ENCODE assay signal across 24 cellular contexts in genomic region chr10:131663411-131663810, GRCh38.
"Had no signal": no experiment of that assay in that cellular context is flagged by ENCODE, and none has a peak within 500 bp of the region (broad histone marks: within the 10 kb centered on the region; RNA-seq: fewer than 3 reads in every experiment).

No MANE protein-coding gene starts in this region.

- H3K9me3 ChIP-seq: thyroid gland had no signal

- H3K27ac ChIP-seq: brain microvascular endothelial cell, left lung, spleen, thyroid gland had no signal

- H3K27me3 Mint-ChIP-seq: activated CD4-positive, alpha-beta memory T cell treated with anti-CD3 and anti-CD28 coated beads for 36 hours; progenitor cell of endocrine pancreas had no signal

- H3K4me3 ChIP-seq: left lung, lung, spleen, thyroid gland had no signal

- H3K4me3 Mint-ChIP-seq: activated CD4-positive, alpha-beta memory T cell treated with anti-CD3 and anti-CD28 coated beads for 36 hours; activated naive CD4-positive, alpha-beta T cell treated with anti-CD3 and anti-CD28 coated beads, Interleukin-2, amount 50 U/mL, for 24 hours; activated T-cell treated with anti-CD3 and anti-CD28 coated beads, Interleukin-2, amount 50 U/mL, for 72 hours; naive thymus-derived CD4-positive, alpha-beta T cell; neural crest cell; T-helper 1 cell treated with Interleukin-12 subunit alpha and Interleukin-12 subunit beta and Interleukin-4 antibody, amounts not matched to agents 30 μg/mL and 1 μg/mL, for 36 hours had no signal

- H3K36me3 ChIP-seq: brain microvascular endothelial cell, left lung, spleen, thyroid gland had no signal

- H3K36me3 Mint-ChIP-seq: activated CD4-positive, alpha-beta memory T cell treated with anti-CD3 and anti-CD28 coated beads for 36 hours; activated naive CD4-positive, alpha-beta T cell treated with anti-CD3 and anti-CD28 coated beads, Interleukin-2, amount 50 U/mL, for 24 hours; naive thymus-derived CD4-positive, alpha-beta T cell had no signal

- H3K9me3 Mint-ChIP-seq: activated CD4-positive, alpha-beta memory T cell treated with anti-CD3 and anti-CD28 coated beads for 36 hours; activated T-cell treated with anti-CD3 and anti-CD28 coated beads, Interleukin-2, amount 50 U/mL, for 72 hours; T-helper 1 cell treated with Interleukin-12 subunit alpha and Interleukin-12 subunit beta and Interleukin-4 antibody, amounts not matched to agents 30 μg/mL and 1 μg/mL, for 36 hours had no signal

- ATAC-seq: activated T-cell treated with anti-CD3 and anti-CD28 coated beads, Interleukin-2, amount 50 U/mL, for 72 hours; left lung; naive thymus-derived CD4-positive, alpha-beta T cell had no signal

- H3K4me1 ChIP-seq: left lung, spleen, thyroid gland had no signal

- H3K27ac Mint-ChIP-seq: activated CD4-positive, alpha-beta memory T cell treated with anti-CD3 and anti-CD28 coated beads for 36 hours; activated naive CD4-positive, alpha-beta T cell treated with anti-CD3 and anti-CD28 coated beads, Interleukin-2, amount 50 U/mL, for 24 hours; activated T-cell treated with anti-CD3 and anti-CD28 coated beads, Interleukin-2, amount 50 U/mL, for 72 hours; naive thymus-derived CD4-positive, alpha-beta T cell; progenitor cell of endocrine pancreas; T-helper 1 cell treated with Interleukin-12 subunit alpha and Interleukin-12 subunit beta and Interleukin-4 antibody, amounts not matched to agents 30 μg/mL and 1 μg/mL, for 36 hours had no signal

- H3K27me3 ChIP-seq: brain microvascular endothelial cell, thyroid gland had no signal

- DNase-seq: activated CD4-positive, alpha-beta memory T cell treated with anti-CD3 and anti-CD28 coated beads for 36 hours; activated CD4-positive, alpha-beta T cell treated with anti-CD3 and anti-CD28 coated beads for 48 hours; activated CD4-positive, CD25-positive, alpha-beta regulatory T cell; activated gamma-delta T cell treated with Interleukin-2 at 50 U/mL for 16 hours; activated T-cell treated with anti-CD3 and anti-CD28 coated beads, Interleukin-2, amount 50 U/mL, for 72 hours; brain microvascular endothelial cell; central memory CD4-positive, alpha-beta T cell; dermis blood vessel endothelial cell; effector CD8-positive, alpha-beta T cell; erythroblast; foreskin melanocyte; naive thymus-derived CD4-positive, alpha-beta T cell; stimulated activated CD4-positive, alpha-beta T cell treated with anti-CD3 and anti-CD28 coated beads, Interleukin-4, amount 100 ng/mL, for 24 hours; stimulated activated naive CD4-positive, alpha-beta T cell treated with Interleukin-2 at 50 U/mL for 16 hours; substantia nigra; T1000; thyroid gland had no signal

- H3K4me1 Mint-ChIP-seq: activated naive CD4-positive, alpha-beta T cell treated with anti-CD3 and anti-CD28 coated beads, Interleukin-2, amount 50 U/mL, for 24 hours had no signal
